Comparison of ENCODE assay signal across 23 cellular contexts in the genomic region with DNA sequence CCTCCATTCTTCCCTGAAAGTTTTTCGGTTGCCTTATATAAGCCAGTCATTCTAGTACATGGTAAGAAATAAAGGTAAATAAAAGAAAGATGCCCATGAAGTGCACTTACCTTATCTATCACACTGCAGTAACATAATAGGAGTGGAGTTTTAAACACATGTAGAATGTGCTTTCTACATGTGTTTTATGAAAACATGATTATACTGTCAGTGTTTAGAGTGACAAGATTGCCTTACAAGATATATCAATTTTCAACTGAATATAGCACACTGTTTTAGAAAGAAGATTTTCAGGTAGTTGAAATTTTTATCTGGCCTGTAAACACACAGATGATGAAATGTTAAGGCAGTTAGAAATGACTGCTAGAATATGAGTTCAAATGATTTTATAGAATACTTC.
"Had no signal": no experiment of that assay in that cellular context is flagged by ENCODE, and none has a peak within 500 bp of the region (broad histone marks: within the 10 kb centered on the region; RNA-seq: fewer than 3 reads in every experiment).

No MANE protein-coding gene starts in this region.

- H3K4me1 ChIP-seq: colonic mucosa, esophagus muscularis mucosa, esophagus squamous epithelium, foreskin keratinocyte, gastrocnemius medialis, gastroesophageal sphincter, heart left ventricle, heart right ventricle had no signal

- H3K27me3 ChIP-seq: colonic mucosa, dorsolateral prefrontal cortex, esophagus muscularis mucosa, esophagus squamous epithelium, foreskin keratinocyte, gastrocnemius medialis, gastroesophageal sphincter, heart right ventricle had no signal

- H3K36me3 ChIP-seq: colonic mucosa, esophagus muscularis mucosa, esophagus squamous epithelium, gastrocnemius medialis, gastroesophageal sphincter, heart left ventricle, heart right ventricle had no signal

- H3K27ac ChIP-seq: colonic mucosa, coronary artery, dorsolateral prefrontal cortex, epithelial cell of prostate, esophagus muscularis mucosa, esophagus squamous epithelium, foreskin keratinocyte, gastrocnemius medialis, gastroesophageal sphincter, heart left ventricle, heart right ventricle had no signal

- DNase-seq: colonic mucosa; cortex of kidney; dermis blood vessel endothelial cell; dorsolateral prefrontal cortex; effector CD4-positive, alpha-beta T cell; effector CD8-positive, alpha-beta T cell; effector memory CD4-positive, alpha-beta T cell; effector memory CD8-positive, alpha-beta T cell; endodermal cell; erythroblast; esophagus squamous epithelium; foreskin fibroblast; foreskin keratinocyte; foreskin melanocyte; gastrocnemius medialis; glutamatergic neuron; head of caudate nucleus; heart left ventricle; heart right ventricle had no signal

- H3K4me3 ChIP-seq: colonic mucosa, coronary artery, dorsolateral prefrontal cortex, esophagus muscularis mucosa, esophagus squamous epithelium, gastrocnemius medialis, gastroesophageal sphincter, heart left ventricle, heart right ventricle had no signal

- H3K9me3 ChIP-seq: colonic mucosa, esophagus muscularis mucosa, esophagus squamous epithelium, gastrocnemius medialis, gastroesophageal sphincter, heart left ventricle had no signal
